ENCODE assay signal across 11 cellular contexts in the genomic region with DNA sequence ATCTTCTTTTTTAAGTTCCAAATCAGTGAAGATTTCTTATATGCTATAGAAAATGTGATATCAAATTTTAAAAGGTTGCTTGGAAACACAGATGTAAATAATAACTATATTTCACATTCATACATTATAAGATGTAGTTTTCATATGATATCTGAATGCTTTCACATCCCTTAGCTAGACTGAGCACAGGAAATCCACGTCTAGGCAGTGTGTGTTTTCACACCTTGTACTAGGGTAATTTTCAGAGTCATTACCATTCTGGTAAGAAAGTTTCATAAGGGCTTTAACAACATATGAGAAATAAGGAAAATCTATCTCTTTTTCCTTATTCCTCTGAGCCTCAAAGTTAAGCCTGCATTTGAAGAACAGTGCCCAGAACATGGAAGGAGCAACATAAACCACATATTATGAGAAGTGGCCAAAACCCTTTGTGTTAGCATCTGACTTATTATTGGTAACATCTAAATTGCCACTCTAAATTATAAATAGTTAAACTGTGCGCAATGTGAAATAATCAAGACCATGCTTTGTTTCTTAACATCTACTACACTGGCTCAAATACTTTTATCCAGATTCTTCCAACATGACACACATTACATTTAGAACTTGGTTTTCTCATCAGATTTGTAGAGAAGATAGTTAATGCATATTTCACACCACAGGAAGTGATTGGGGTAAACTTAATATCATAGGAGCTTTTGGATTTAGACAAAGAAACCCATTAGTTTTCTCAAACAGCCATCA.
"Had no signal": no experiment of that assay in that cellular context is flagged by ENCODE, and none has a peak within 500 bp of the region (broad histone marks: within the 10 kb centered on the region; RNA-seq: fewer than 3 reads in every experiment).

No MANE protein-coding gene starts in this region.

- DNase-seq: activated CD4-positive, alpha-beta T cell treated with anti-CD3 and anti-CD28 coated beads, Interleukin-2, amount 50 U/mL, for 4 hours; activated gamma-delta T cell treated with Interleukin-2 at 50 U/mL for 16 hours; activated T-cell treated with anti-CD3 and anti-CD28 coated beads, Interleukin-2, amount 50 U/mL, for 48 hours; endodermal cell; gastrocnemius medialis; heart right ventricle; left colon; lower lobe of right lung; ovary; right lobe of liver; spleen had no signal

- ATAC-seq: gastrocnemius medialis, heart right ventricle, left colon, lower lobe of right lung, right lobe of liver had no signal

- H3K27ac Mint-ChIP-seq: endodermal cell had no signal

- H3K4me3 Mint-ChIP-seq: endodermal cell had no signal
